In genomic region chr6:2102316-2102883, GRCh38 we compare ENCODE assay signal across 19 cellular contexts.
DNase-seq lines count a peak whose midpoint lies in the region; ATAC-seq, FAIRE-seq and TF ChIP-seq lines count a peak whose summit lies in the region.
"Had no signal": no experiment of that assay in that cellular context is flagged by ENCODE, and none has a peak within 500 bp of the region (broad histone marks: within the 10 kb centered on the region; RNA-seq: fewer than 3 reads in every experiment).

No MANE protein-coding gene starts in this region.

- H4K8ac ChIP-seq in mesenchymal stem cell (ENCODE audit: low read length): no peak overlapping the region

- H3K79me2 ChIP-seq in mammary epithelial cell (ENCODE audit: insufficient read depth, low read length) (no peaks in the 10 kb centered on the region), HepG2 (ENCODE audit: insufficient read depth, low read length) (peaks cover 11% of the 10 kb centered on the region)

- H3K27ac ChIP-seq in mammary epithelial cell (ENCODE audit: insufficient read depth, low read depth, low read length): no peak overlapping the region
- no peak overlapping the region for H3K27ac ChIP-seq in HepG2 (ENCODE audit: extremely low read length, insufficient read depth, low read length)
- no peak overlapping the region for H3K27ac ChIP-seq in mesenchymal stem cell (ENCODE audit: low read length, poor library complexity, severe bottlenecking)

- no peaks in the 10 kb centered on the region for H3K9me3 ChIP-seq in mammary epithelial cell (replicated peaks; ENCODE audit: insufficient read depth, low read length)
- H3K9me3 ChIP-seq in HepG2 (ENCODE audit: low read length): no peaks in the 10 kb centered on the region
- no peaks in the 10 kb centered on the region for H3K9me3 ChIP-seq in mesenchymal stem cell (ENCODE audit: control insufficient read depth, low read length)

- H3K4me3 Mint-ChIP-seq in natural killer cell treated with Interleukin-12 subunit alpha and Interleukin-12 subunit beta and Interleukin-15 and Interleukin-18, amount 100 ng/mL, for 72 hours: no peak overlapping the region
- H3K4me3 Mint-ChIP-seq: activated T-cell treated with anti-CD3 and anti-CD28 coated beads, Interleukin-2, amount 50 U/mL, for 72 hours; CD8-positive, alpha-beta memory T cell; effector memory CD8-positive, alpha-beta T cell had no signal

- 86% methylated on average over 5 of the region's 5 CpGs for WGBS in mammary epithelial cell (ENCODE audit: low coverage, missing lambda C conversion rate)
- 93% methylated on average over 5 of the region's 5 CpGs for WGBS in HepG2 (ENCODE audit: low lambda C conversion rate)
- WGBS in mesenchymal stem cell: 75% methylated on average over 4 of the region's 5 CpGs

- TF ChIP-seq EP300 in HepG2 (IDR thresholded peaks at IDR 0.05; ENCODE audit: low read depth in 2 of 2, low read length in 2 of 2): no peak
- no peak for TF ChIP-seq EP300 in HepG2 (CRISPR knock-in tag; IDR thresholded peaks at IDR 0.05; ENCODE audit: borderline replicate concordance)

- dilution Hi-C loops in mammary epithelial cell (cut with HindIII; ENCODE audit: low sequenced_read_pairs): loop anchor here (5.0 kb wide), 1 partner anchor 500 kb away; no protein-coding TSS in a partner anchor

- POLR2A ChIA-PET in HepG2 (lab: Yijun Ruan, JAX): no interaction called here

- no peaks in the 10 kb centered on the region for H3K9me3 Mint-ChIP-seq in natural killer cell treated with Interleukin-12 subunit alpha and Interleukin-12 subunit beta and Interleukin-15 and Interleukin-18, amount 100 ng/mL, for 72 hours
- H3K9me3 Mint-ChIP-seq: activated T-cell treated with anti-CD3 and anti-CD28 coated beads, Interleukin-2, amount 50 U/mL, for 72 hours; CD8-positive, alpha-beta memory T cell; effector memory CD8-positive, alpha-beta T cell had no signal

- no peak overlapping the region for H3K4ac ChIP-seq in mesenchymal stem cell (ENCODE audit: low read depth in 1 of 2, low read length in 2 of 2)

- H3K4me1 Mint-ChIP-seq in natural killer cell treated with Interleukin-12 subunit alpha and Interleukin-12 subunit beta and Interleukin-15 and Interleukin-18, amount 100 ng/mL, for 72 hours (ENCODE audit: low read depth in 2 of 2): peaks cover 0 to 6% of the 10 kb centered on the region in 2 donors
- H3K4me1 Mint-ChIP-seq: CD8-positive, alpha-beta memory T cell had no signal

- no peak overlapping the region for H2AFZ ChIP-seq in mammary epithelial cell (ENCODE audit: low read depth, low read length)
- H2AFZ ChIP-seq in HepG2 (ENCODE audit: low read length): no peak overlapping the region
- H2AFZ ChIP-seq in mesenchymal stem cell (ENCODE audit: low read depth, low read length): no peak overlapping the region

- no peak overlapping the region for H2BK120ac ChIP-seq in mesenchymal stem cell (ENCODE audit: low read depth, low read length)

- DNase-seq in DMS114 treated with DMSO at 0.1 percent for 48 hours (lab: John Stamatoyannopoulos, UW; ENCODE audit: unreplicated experiment): peak; percentile 53
- DNase-seq in NCI-H460 (ENCODE audit: extremely low read depth, low read depth): peak; percentile 65
- peak; percentile 10 for DNase-seq in mammary epithelial cell
- DNase-seq in HepG2 (ENCODE audit: low spot score): no peak
- no peak for DNase-seq in ACHN
- no peak for DNase-seq in mesenchymal stem cell
- DNase-seq in stimulated activated CD8-positive, alpha-beta memory T cell treated with anti-CD3 and anti-CD28 coated beads, Interleukin-4, amount 100 ng/mL, for 48 hours: no peak
- DNase-seq in natural killer cell treated with Interleukin-12 subunit alpha and Interleukin-12 subunit beta and Interleukin-15 and Interleukin-18, amount 100 ng/mL, for 72 hours (ENCODE audit: low spot score): no peak
- DNase-seq: activated T-cell treated with anti-CD3 and anti-CD28 coated beads, Interleukin-2, amount 50 U/mL, for 72 hours; CD8-positive, alpha-beta memory T cell; central memory CD4-positive, alpha-beta T cell; DND-41; effector memory CD8-positive, alpha-beta T cell; foreskin fibroblast; left colon; NCI-H345; stimulated activated CD4-positive, alpha-beta T cell treated with anti-CD3 and anti-CD28 coated beads, Interleukin-4, amount 100 ng/mL, for 4 hours had no signal

- H3K36me3 ChIP-seq in mammary epithelial cell (ENCODE audit: insufficient read depth, low read length) (no peaks in the 10 kb centered on the region), HepG2 (replicated peaks in 1 of 2; ENCODE audit: control insufficient read depth in 1 of 2, insufficient read depth in 2 of 2, low read length in 2 of 2) (peaks cover 0 to 12% of the 10 kb centered on the region in 2 experiments; a peak in 3 of 5 replicates), mesenchymal stem cell (ENCODE audit: control insufficient read depth in 1 of 2, insufficient read depth in 2 of 2, low read depth in 1 of 2, low read length in 2 of 2) (no peaks in the 10 kb centered on the region)

- no peak overlapping the region for H3K27ac Mint-ChIP-seq in natural killer cell treated with Interleukin-12 subunit alpha and Interleukin-12 subunit beta and Interleukin-15 and Interleukin-18, amount 100 ng/mL, for 72 hours
- H3K27ac Mint-ChIP-seq: activated T-cell treated with anti-CD3 and anti-CD28 coated beads, Interleukin-2, amount 50 U/mL, for 72 hours; CD8-positive, alpha-beta memory T cell; effector memory CD8-positive, alpha-beta T cell had no signal

- TF ChIP-seq RAD21 in HepG2 (CRISPR knock-in tag; IDR thresholded peaks at IDR 0.05): no peak

- H3K27me3 Mint-ChIP-seq in natural killer cell treated with Interleukin-12 subunit alpha and Interleukin-12 subunit beta and Interleukin-15 and Interleukin-18, amount 100 ng/mL, for 72 hours: no peaks in the 10 kb centered on the region
- H3K27me3 Mint-ChIP-seq: CD8-positive, alpha-beta memory T cell; effector memory CD8-positive, alpha-beta T cell had no signal

- H3K4me3 ChIP-seq in mammary epithelial cell (replicated peaks in 1 of 3; ENCODE audit: insufficient read depth in 1 of 3, low read depth in 2 of 3, low read length in 3 of 3): no peak overlapping the region
- H3K4me3 ChIP-seq in HepG2 (replicated peaks in 1 of 3; ENCODE audit: insufficient read depth in 1 of 3, low read depth in 2 of 3, low read length in 3 of 3): no peak overlapping the region
- no peak overlapping the region for H3K4me3 ChIP-seq in mesenchymal stem cell (ENCODE audit: insufficient read depth in 1 of 2, low read depth in 1 of 2, low read length in 2 of 2)

- H3K4me2 ChIP-seq in mammary epithelial cell (ENCODE audit: insufficient read depth, low read depth, low read length) (no peak overlapping the region), HepG2 (ENCODE audit: low read depth, low read length) (no peak overlapping the region), mesenchymal stem cell (ENCODE audit: low read length, poor library complexity, severe bottlenecking) (no peak overlapping the region)

- H2AK5ac ChIP-seq in mesenchymal stem cell (ENCODE audit: low read length, severe bottlenecking): no peak overlapping the region

- TF ChIP-seq POLR2A in HepG2 (IDR thresholded peaks at IDR 0.05; ENCODE audit: insufficient read depth in 1 of 2, low read depth in 2 of 2, low read length in 2 of 2): no peak

- no peak overlapping the region for H2BK5ac ChIP-seq in mesenchymal stem cell (ENCODE audit: low read depth, low read length, poor library complexity, severe bottlenecking)

- H2BK15ac ChIP-seq in mesenchymal stem cell (ENCODE audit: low read depth, poor library complexity, severe bottlenecking): no peak overlapping the region

- H3K9ac ChIP-seq in mammary epithelial cell (ENCODE audit: insufficient read depth, low read length) (no peak overlapping the region), HepG2 (ENCODE audit: insufficient read depth, low read depth, low read length) (no peak overlapping the region), mesenchymal stem cell (ENCODE audit: low read length) (no peak overlapping the region)

- H4K91ac ChIP-seq in mesenchymal stem cell (ENCODE audit: low read length): no peak overlapping the region

- no peaks in the 10 kb centered on the region for H3K79me1 ChIP-seq in mesenchymal stem cell (replicated peaks; ENCODE audit: low read length, poor library complexity, severe bottlenecking)

- H3K14ac ChIP-seq in mesenchymal stem cell (ENCODE audit: low read length in 2 of 2): no peak overlapping the region

- BruUV-seq in mammary epithelial cell (replicated peaks; lab: Mats Ljungman, UMichigan) (no TSS peak), HepG2 (replicated peaks; lab: Mats Ljungman, UMichigan) (no TSS peak)

- in situ Hi-C loops in mammary epithelial cell (cut with MboI; ENCODE audit: low sequenced_read_pairs in 2 of 2) (loop anchor here (10.0 to 25.0 kb wide), 3 partner anchors 490 to 535 kb away; partner anchors contain the start of gene FOXC1 (in 2 of the 2)), HepG2 (cut with HindIII; ENCODE audit: extremely low pct_ligation_motif_present, low pct_unique_long_range_greater_than_20kb) (no loop called here), ACHN (cut with HindIII; ENCODE audit: low pct_ligation_motif_present, low pct_unique_long_range_greater_than_20kb, low sequenced_read_pairs) (no loop called here)

- H4K20me1 ChIP-seq in mammary epithelial cell (ENCODE audit: insufficient read depth, low read length): no peaks in the 10 kb centered on the region
- H4K20me1 ChIP-seq in HepG2 (ENCODE audit: insufficient read depth, low read length): peaks cover 11% of the 10 kb centered on the region; the same call in 1 of the 2 replicates

- TF ChIP-seq CTCF in mammary epithelial cell (conservative IDR thresholded peaks at IDR 0.05 in 1 of 2, IDR thresholded peaks at IDR 0.05 in 1 of 2; ENCODE audit: extremely low read depth in 1 of 2, insufficient read depth in 1 of 2, low read depth in 1 of 2, low read length in 2 of 2) (no peak), HepG2 (CRISPR knock-in tag; IDR thresholded peaks at IDR 0.05) (no peak)

- intact Hi-C loops in mammary epithelial cell (cut with micrococcal nuclease) (loop anchor here (5.0 to 10.0 kb wide), 4 partner anchors 208 to 592 kb away; no protein-coding TSS in a partner anchor), HepG2 (cut with micrococcal nuclease; ENCODE audit: unreplicated experiment) (loop anchor here (10.0 kb wide), 2 partner anchors 252 to 308 kb away; no protein-coding TSS in a partner anchor)

- no peak for FAIRE-seq in HepG2 (lab: Jason Lieb, UNC)
- FAIRE-seq: GM18507, H1 had no signal

- H3K4me1 ChIP-seq in mammary epithelial cell (ENCODE audit: insufficient read depth, low read length) (peaks cover 7% of the 10 kb centered on the region), HepG2 (ENCODE audit: insufficient read depth, low read length) (peaks cover 5% of the 10 kb centered on the region), mesenchymal stem cell (ENCODE audit: control insufficient read depth, insufficient read depth, low read depth, low read length) (peaks cover 2% of the 10 kb centered on the region)

- no peak for ATAC-seq in HepG2
- ATAC-seq in natural killer cell treated with Interleukin-12 subunit alpha and Interleukin-12 subunit beta and Interleukin-15 and Interleukin-18, amount 100 ng/mL, for 72 hours: no peak
- ATAC-seq: activated T-cell treated with anti-CD3 and anti-CD28 coated beads, Interleukin-2, amount 50 U/mL, for 72 hours; effector memory CD8-positive, alpha-beta T cell; left colon had no signal

- no peaks in the 10 kb centered on the region for H3K36me3 Mint-ChIP-seq in natural killer cell treated with Interleukin-12 subunit alpha and Interleukin-12 subunit beta and Interleukin-15 and Interleukin-18, amount 100 ng/mL, for 72 hours

- no peak overlapping the region for H3K23ac ChIP-seq in mesenchymal stem cell (ENCODE audit: low read length in 2 of 2)

- H3K27me3 ChIP-seq in mammary epithelial cell (ENCODE audit: insufficient read depth, low read length) (no peaks in the 10 kb centered on the region), HepG2 (ENCODE audit: control insufficient read depth in 1 of 2, insufficient read depth in 2 of 2, low read length in 2 of 2) (no peaks in the 10 kb centered on the region), mesenchymal stem cell (ENCODE audit: control insufficient read depth in 1 of 2, insufficient read depth in 1 of 2, low read length in 2 of 2) (no peaks in the 10 kb centered on the region)

- no peak overlapping the region for H3K18ac ChIP-seq in mesenchymal stem cell (ENCODE audit: low read depth in 1 of 2, low read length in 2 of 2)

- no peak overlapping the region for H2BK12ac ChIP-seq in mesenchymal stem cell (ENCODE audit: low read length in 2 of 2)

- CTCF ChIA-PET in mammary epithelial cell (lab: Charles Lee; ENCODE audit: low non-redundant PET): no interaction called here
- CTCF ChIA-PET in HepG2 (lab: Yijun Ruan, JAX; ENCODE audit: low intra/inter-chr PET ratio, low total read pairs): no interaction called here

Comparison
In these comparisons a context has a peak if more than half of its experiments do, and no peak if none do; other contexts are left out.
1. DNase-seq: peak in DMS114 treated with DMSO at 0.1 percent for 48 hours (single experiment), NCI-H460 (single experiment) and mammary epithelial cell (single experiment); none in HepG2 (single experiment), ACHN (single experiment), mesenchymal stem cell (single experiment), stimulated activated CD8-positive, alpha-beta memory T cell treated with anti-CD3 and anti-CD28 coated beads, Interleukin-4, amount 100 ng/mL, for 48 hours (single experiment) and natural killer cell treated with Interleukin-12 subunit alpha and Interleukin-12 subunit beta and Interleukin-15 and Interleukin-18, amount 100 ng/mL, for 72 hours (single experiment).
2. in situ Hi-C loops: an anchor here in mammary epithelial cell (10.0 to 25.0 kb wide); none called in HepG2 and ACHN.